Comparison of ENCODE assay signal across 19 cellular contexts in genomic region chr16:23079683-23080221, GRCh38.
DNase-seq lines count a peak whose midpoint lies in the region; ATAC-seq and TF ChIP-seq lines count a peak whose summit lies in the region.
"Had no signal": no experiment of that assay in that cellular context is flagged by ENCODE, and none has a peak within 500 bp of the region (broad histone marks: within the 10 kb centered on the region; RNA-seq: fewer than 3 reads in every experiment).

No MANE protein-coding gene starts in this region.

- H3K4me1 Mint-ChIP-seq in endothelial cell (ENCODE audit: unreplicated experiment) = peaks cover 3% of the 10 kb centered on the region

- H3K4me3 ChIP-seq in prostate gland (no peak overlapping the region), osteoblast (ENCODE audit: insufficient read depth, low read length) (no peak overlapping the region)
- H3K4me3 ChIP-seq: MG63, neural progenitor cell, sigmoid colon, SK-N-MC, thoracic aorta had no signal

- TF ChIP-seq CTCF in endothelial cell (IDR thresholded peaks at IDR 0.05; ENCODE audit: unreplicated experiment) (no peak), prostate gland (IDR thresholded peaks at IDR 0.05) (no peak), osteoblast (IDR thresholded peaks at IDR 0.05; ENCODE audit: extremely low read depth, low read depth, low read length) (no peak)

- H2AFZ ChIP-seq in osteoblast (ENCODE audit: low read length) = no peak overlapping the region
- H2AFZ ChIP-seq: neural progenitor cell had no signal

- TF ChIP-seq POLR2A in prostate gland (IDR thresholded peaks at IDR 0.05) = no peak

- ATAC-seq in GM21381 (IDR thresholded peaks at IDR 0.05; ENCODE audit: unreplicated experiment) (no peak), HG02870 (IDR thresholded peaks at IDR 0.05; ENCODE audit: unreplicated experiment) (no peak), GM21717 (IDR thresholded peaks at IDR 0.05; ENCODE audit: unreplicated experiment) (no peak)

- H4K20me1 ChIP-seq in osteoblast (ENCODE audit: insufficient read depth, low read length) = peaks cover 5% of the 10 kb centered on the region

- H3K9me3 ChIP-seq in prostate gland (no peaks in the 10 kb centered on the region), osteoblast (ENCODE audit: low read depth, low read length) (no peaks in the 10 kb centered on the region)
- H3K9me3 ChIP-seq: MG63, sigmoid colon, thoracic aorta had no signal

- no peaks in the 10 kb centered on the region for H3K79me2 ChIP-seq in osteoblast (ENCODE audit: insufficient read depth, low read length)

- H3K4me3 Mint-ChIP-seq in endothelial cell (ENCODE audit: unreplicated experiment) = peak overlapping the region; percentile 48
- H3K4me3 Mint-ChIP-seq: neural progenitor cell had no signal

- no peaks in the 10 kb centered on the region for H3K36me3 ChIP-seq in prostate gland
- peaks cover 10% of the 10 kb centered on the region for H3K36me3 ChIP-seq in osteoblast (ENCODE audit: insufficient read depth, low read length)

- no peak overlapping the region for H3K27ac Mint-ChIP-seq in endothelial cell (ENCODE audit: unreplicated experiment)
- H3K27ac Mint-ChIP-seq: neural progenitor cell had no signal

- 39% methylated on average over 12 of the region's 12 CpGs for WGBS in prostate gland

- DNase-seq in DMS79 treated with DMSO at 0.1 percent for 48 hours (lab: John Stamatoyannopoulos, UW) (peak; percentile 82), NCI-H345 (lab: John Stamatoyannopoulos, UW) (peak; percentile 55), endothelial cell (ENCODE audit: low spot score) (no peak), prostate gland (ENCODE audit: low spot score) (peak; percentile 60), osteoblast (ENCODE audit: insufficient read length, low spot score, missing footprints) (no peak)
- DNase-seq: C1 segment of cervical spinal cord; cerebellar nuclear complex; MG63; NCI-H2227 treated with DMSO at 0.1 percent for 48 hours; sigmoid colon; stimulated activated CD4-positive, alpha-beta T cell treated with anti-CD3 and anti-CD28 coated beads, Interleukin-2, amount 100 ng/mL, for 48 hours; stimulated activated CD8-positive, alpha-beta memory T cell treated with anti-CD3 and anti-CD28 coated beads, Interleukin-4, amount 100 ng/mL, for 48 hours; WERI-Rb-1 had no signal

- H3K27me3 Mint-ChIP-seq in endothelial cell (ENCODE audit: unreplicated experiment) = peaks cover 3% of the 10 kb centered on the region

- no peaks in the 10 kb centered on the region for H3K9me3 Mint-ChIP-seq in endothelial cell (ENCODE audit: unreplicated experiment)
- H3K9me3 Mint-ChIP-seq: neural progenitor cell had no signal

- H3K36me3 Mint-ChIP-seq in endothelial cell (ENCODE audit: low read depth, unreplicated experiment) = peaks cover 43% of the 10 kb centered on the region

- peak overlapping the region; percentile 21 to 28 for H3K27ac ChIP-seq in prostate gland
- no peak overlapping the region for H3K27ac ChIP-seq in osteoblast (ENCODE audit: low read depth, low read length)
- H3K27ac ChIP-seq: neural progenitor cell, sigmoid colon, SK-N-MC, thoracic aorta, WERI-Rb-1 had no signal

- H3K4me2 ChIP-seq in osteoblast (ENCODE audit: insufficient read depth, low read length) = no peak overlapping the region
- H3K4me2 ChIP-seq: neural progenitor cell had no signal

- peaks cover 4% of the 10 kb centered on the region for H3K4me1 ChIP-seq in prostate gland (replicated peaks)
- peaks cover 2% of the 10 kb centered on the region for H3K4me1 ChIP-seq in osteoblast (ENCODE audit: insufficient read depth, low read length)
- H3K4me1 ChIP-seq: neural progenitor cell, sigmoid colon had no signal

- H3K27me3 ChIP-seq in prostate gland (replicated peaks; ENCODE audit: insufficient read depth) (no peaks in the 10 kb centered on the region), osteoblast (ENCODE audit: insufficient read depth, low read length) (no peaks in the 10 kb centered on the region)
- H3K27me3 ChIP-seq: MG63, neural progenitor cell, sigmoid colon had no signal

- intact Hi-C loops in prostate gland (cut with DNase I) = no loop called here

Comparison
In these comparisons a context has a peak if more than half of its experiments do, and no peak if none do; other contexts are left out.
1. DNase-seq: peak in DMS79 treated with DMSO at 0.1 percent for 48 hours (single experiment), NCI-H345 (single experiment) and prostate gland (single experiment); none in endothelial cell (single experiment) and osteoblast (single experiment).